Comparison of ENCODE assay signal across 8 cellular contexts in the genomic region with DNA sequence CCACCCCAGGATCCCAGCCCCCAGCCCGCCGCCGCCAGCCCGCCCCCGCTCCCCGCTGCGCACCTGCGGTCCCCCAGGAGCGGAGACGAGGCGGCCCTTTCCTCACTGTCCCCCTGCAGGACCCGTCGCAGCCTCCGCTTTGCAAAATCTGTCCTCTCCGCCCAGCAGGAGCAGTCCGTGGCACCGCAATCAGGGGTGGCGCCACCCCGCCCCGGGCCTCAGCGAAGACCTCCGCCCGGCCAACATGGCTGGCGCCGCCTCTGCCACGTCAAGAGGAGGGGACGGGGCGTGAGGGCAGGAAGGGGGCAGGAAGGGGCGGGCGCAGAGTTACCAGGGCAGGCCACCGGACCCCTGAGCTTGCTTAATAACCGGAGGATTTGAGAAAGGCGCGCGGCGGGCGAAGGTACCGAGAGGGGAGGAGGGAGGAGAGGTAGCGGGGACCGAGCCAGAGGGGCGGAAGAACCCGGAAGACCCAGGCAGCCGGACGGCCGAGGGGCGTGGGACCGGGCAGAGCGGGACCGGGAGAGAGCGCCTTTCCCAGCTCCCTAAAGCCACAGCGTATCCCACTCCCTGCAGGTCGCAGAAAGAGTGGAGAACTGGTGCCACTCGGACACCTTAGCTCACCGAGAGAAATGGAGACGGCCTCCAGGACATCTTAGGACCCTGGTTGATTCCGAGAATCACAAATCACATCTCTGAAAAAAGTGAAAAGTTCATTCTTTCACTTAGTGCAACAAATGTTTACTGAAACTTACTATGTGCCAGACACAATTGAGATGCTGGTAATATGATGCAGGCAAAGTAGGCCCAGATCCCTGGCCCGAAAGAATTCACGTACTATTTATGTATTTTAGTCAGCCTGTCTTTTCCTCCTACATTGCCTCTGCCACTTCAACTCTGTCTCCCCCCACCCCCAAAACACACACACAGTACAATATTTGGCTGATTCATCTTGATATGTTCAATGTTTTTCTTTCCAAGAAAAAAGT. TPM values are rescaled to one million over a fixed set of nuclear protein-coding genes. Genes with fewer than 3 reads are reported as not detected.
DNase-seq lines count a peak whose midpoint lies in the region; TF ChIP-seq lines count a peak whose summit lies in the region.

TSS of gene SEC23A (minus strand) at position 267 of the 989 bp plus-strand sequence. CDS start 7,117 bp downstream, outside the sequence.

- H3K79me2 ChIP-seq in neural progenitor cell (ENCODE audit: low read depth), result peaks cover 46% of the 10 kb centered on the region

- peak within 1 kb of the TSS; percentile 81 for H3K27ac ChIP-seq in neural progenitor cell

- H3K9me3 ChIP-seq in HAP-1, result no peaks in the 10 kb centered on the region
- H3K9me3 ChIP-seq in MG63, result no peaks in the 10 kb centered on the region
- no peaks in the 10 kb centered on the region for H3K9me3 ChIP-seq in neural progenitor cell (ENCODE audit: low read depth)

- peaks cover 2% of the 10 kb centered on the region for H3K27me3 Mint-ChIP-seq in neural progenitor cell (ENCODE audit: insufficient read depth, low read depth)

- no peaks in the 10 kb centered on the region for H3K9me3 Mint-ChIP-seq in neural progenitor cell

- peaks cover 4% of the 10 kb centered on the region for H4K20me1 ChIP-seq in neural progenitor cell (ENCODE audit: low read depth)

- peak within 1 kb of the TSS; percentile 70 for H2AFZ ChIP-seq in neural progenitor cell (replicated peaks)

- H3K4me2 ChIP-seq in neural progenitor cell, result peak within 1 kb of the TSS; percentile 80

- TF ChIP-seq CTCF in foreskin fibroblast (IDR thresholded peaks at IDR 0.05; ENCODE audit: low read depth, low read length) (no peak), neural progenitor cell (IDR thresholded peaks at IDR 0.05) (peak; percentile 27)

- H3K4me1 ChIP-seq in HAP-1, result peaks cover 16% of the 10 kb centered on the region
- H3K4me1 ChIP-seq in neural progenitor cell, result peaks cover 14% of the 10 kb centered on the region

- H3K4me1 Mint-ChIP-seq in neural progenitor cell, result peaks cover 25% of the 10 kb centered on the region

- H3K27me3 ChIP-seq in HAP-1 (ENCODE audit: low read depth) (no peaks in the 10 kb centered on the region), MG63 (no peaks in the 10 kb centered on the region), neural progenitor cell (no peaks in the 10 kb centered on the region)

- peak; percentile 84 for DNase-seq in G401 (ENCODE audit: low spot score)
- DNase-seq in HAP-1 (ENCODE audit: low spot score in 2 of 2), result peak; percentile 92 to 96
- DNase-seq in MG63, result peak; percentile 88
- DNase-seq in SHP77 (lab: John Stamatoyannopoulos, UW), result peak; percentile 96 to 97
- DNase-seq in activated gamma-delta T cell (lab: John Stamatoyannopoulos, UW), result peak; percentile 76
- DNase-seq in foreskin fibroblast, result peak; percentile 84 to 92
- peak; percentile 96 for DNase-seq in neural progenitor cell (ENCODE audit: low spot score)
- DNase-seq in stromal cell of bone marrow (ENCODE audit: low read depth), result peak; percentile 71

- H3K9ac ChIP-seq in neural progenitor cell, result peak within 1 kb of the TSS; percentile 59

- H3K36me3 ChIP-seq in HAP-1 (replicated peaks) (no peaks in the 10 kb centered on the region; the same call in 1 of the 2 replicates), MG63 (no peaks in the 10 kb centered on the region), neural progenitor cell (no peaks in the 10 kb centered on the region)

- in situ Hi-C loops in G401 (cut with HindIII; ENCODE audit: low sequenced_read_pairs), result no loop called here
- in situ Hi-C loops in HAP-1 (cut with MboI; ENCODE audit: low sequenced_read_pairs), result loop anchor here (10.0 kb wide), 1 partner anchor 272 kb away; no protein-coding TSS in a partner anchor

- peaks cover 25% of the 10 kb centered on the region for H3F3A ChIP-seq in neural progenitor cell (ENCODE audit: low read depth)

- peak within 1 kb of the TSS; percentile 88 for H3K27ac Mint-ChIP-seq in neural progenitor cell

- H3K4me3 ChIP-seq in HAP-1, result peak within 1 kb of the TSS; percentile 59
- peak within 1 kb of the TSS; percentile 82 for H3K4me3 ChIP-seq in MG63
- peak within 1 kb of the TSS; percentile 89 to 95 for H3K4me3 ChIP-seq in foreskin fibroblast (ENCODE audit: low read depth in 1 of 2, low read length in 2 of 2)
- H3K4me3 ChIP-seq in neural progenitor cell, result peak within 1 kb of the TSS; percentile 77

- peak within 1 kb of the TSS; percentile 93 for H3K4me3 Mint-ChIP-seq in neural progenitor cell

- H3K36me3 Mint-ChIP-seq in neural progenitor cell, result peaks cover 3% of the 10 kb centered on the region

RNA-seq across cellular contexts. Expression of gene SEC23A, which starts in this region (rescaled TPM):
- 243 and 278 TPM in 2 replicates for total RNA-seq in G401 (2014; rRNA removed; shearing (Covaris generic))
- total RNA-seq in MG63 (2014; rRNA removed; shearing (Covaris generic); ENCODE audit: low replicate concordance), result 86.8 and 125 TPM in 2 replicates
- total RNA-seq in neural progenitor cell (ENCODE audit: low replicate concordance), result 46.9 and 60.0 TPM in 2 replicates

Comparison
In these comparisons a context has a peak if more than half of its experiments do, and no peak if none do; other contexts are left out.
1. Peak in every context shown above with its lines: DNase-seq, H3K4me3 ChIP-seq and H3K27ac ChIP-seq.